ENCODE assay signal across 23 cellular contexts in genomic region chr10:9681655-9682054, GRCh38.
DNase-seq lines count a peak whose midpoint lies in the region; ATAC-seq and TF ChIP-seq lines count a peak whose summit lies in the region.
"Had no signal": no experiment of that assay in that cellular context is flagged by ENCODE, and none has a peak within 500 bp of the region (broad histone marks: within the 10 kb centered on the region; RNA-seq: fewer than 3 reads in every experiment).

No MANE protein-coding gene starts in this region.

- no peak for DNase-seq in BJ (ENCODE audit: low read depth)
- peak; percentile 9 for DNase-seq in GM12865 (ENCODE audit: low read depth)
- DNase-seq in MM.1S = no peak
- no peak for DNase-seq in chondrocyte (ENCODE audit: low spot score)
- no peak for DNase-seq in colonic mucosa
- DNase-seq in activated T-cell treated with anti-CD3 and anti-CD28 coated beads, Interleukin-2, amount 50 U/mL, for 72 hours = no peak
- no peak for DNase-seq in A172 (ENCODE audit: low spot score)
- no peak for DNase-seq in activated T-cell treated with anti-CD3 and anti-CD28 coated beads, Interleukin-2, amount 50 U/mL, for 4 hours
- DNase-seq: activated CD4-positive, alpha-beta T cell treated with anti-CD3 and anti-CD28 coated beads, Interleukin-2, amount 10 ng/mL, durations not matched to agents 24 days and 14 days; activated CD8-positive, alpha-beta memory T cell treated with anti-CD3 and anti-CD28 coated beads, Interleukin-2, amount 50 U/mL, for 4 hours; activated effector memory CD4-positive, alpha-beta T cell treated with anti-CD3 and anti-CD28 coated beads, Interleukin-2, amount 50 U/mL, for 16 hours; left cardiac atrium; mesenchymal stem cell; NCI-H1092; NCI-H1930; NCI-H774; PC-9; retina; SHP77 treated with DMSO at 0.1 percent for 48 hours; stimulated activated CD4-positive, alpha-beta T cell treated with anti-CD3 and anti-CD28 coated beads, Interleukin-4, amount 100 ng/mL, for 1 hour; tibial artery had no signal

- H3F3A ChIP-seq in MM.1S (ENCODE audit: insufficient read depth, low read length) = no peaks in the 10 kb centered on the region

- H3K9me3 ChIP-seq in MM.1S (replicated peaks; ENCODE audit: insufficient read depth, low read length) (no peaks in the 10 kb centered on the region), colonic mucosa (no peaks in the 10 kb centered on the region)
- H3K9me3 ChIP-seq: tibial artery had no signal

- H3K36me3 Mint-ChIP-seq in chondrocyte (ENCODE audit: low read depth) = no peaks in the 10 kb centered on the region
- H3K36me3 Mint-ChIP-seq in activated T-cell treated with anti-CD3 and anti-CD28 coated beads, Interleukin-2, amount 50 U/mL, for 72 hours (ENCODE audit: insufficient read depth in 2 of 2) = no peaks in the 10 kb centered on the region
- no peaks in the 10 kb centered on the region for H3K36me3 Mint-ChIP-seq in activated T-cell treated with anti-CD3 and anti-CD28 coated beads, Interleukin-2, amount 50 U/mL, for 4 hours (ENCODE audit: insufficient read depth)

- H3K4me1 Mint-ChIP-seq in chondrocyte (ENCODE audit: low read depth) = no peaks in the 10 kb centered on the region
- no peaks in the 10 kb centered on the region for H3K4me1 Mint-ChIP-seq in activated T-cell treated with anti-CD3 and anti-CD28 coated beads, Interleukin-2, amount 50 U/mL, for 72 hours (ENCODE audit: low read depth)
- no peaks in the 10 kb centered on the region for H3K4me1 Mint-ChIP-seq in activated T-cell treated with anti-CD3 and anti-CD28 coated beads, Interleukin-2, amount 50 U/mL, for 4 hours (ENCODE audit: low read depth)
- H3K4me1 Mint-ChIP-seq: activated CD4-positive, alpha-beta T cell treated with anti-CD3 and anti-CD28 coated beads, Interleukin-2, amount 10 ng/mL, durations not matched to agents 24 days and 14 days had no signal

- H3K4me3 Mint-ChIP-seq in chondrocyte (ENCODE audit: unreplicated experiment) = no peak overlapping the region
- H3K4me3 Mint-ChIP-seq in activated T-cell treated with anti-CD3 and anti-CD28 coated beads, Interleukin-2, amount 50 U/mL, for 72 hours = no peak overlapping the region
- H3K4me3 Mint-ChIP-seq in activated T-cell treated with anti-CD3 and anti-CD28 coated beads, Interleukin-2, amount 50 U/mL, for 4 hours = no peak overlapping the region
- H3K4me3 Mint-ChIP-seq: activated CD4-positive, alpha-beta T cell treated with anti-CD3 and anti-CD28 coated beads, Interleukin-2, amount 10 ng/mL, durations not matched to agents 24 days and 14 days; stimulated activated naive CD8-positive, alpha-beta T cell treated with anti-CD3 and anti-CD28 coated beads, Interleukin-15, Interleukin-2, amounts not matched to agents 100 ng/mL and 50 ng/mL, for 24 hours had no signal

- H3K36me3 ChIP-seq in BJ (ENCODE audit: control insufficient read depth, insufficient read depth, low read length) (no peaks in the 10 kb centered on the region), MM.1S (replicated peaks; ENCODE audit: insufficient read depth, low read length) (no peaks in the 10 kb centered on the region), colonic mucosa (no peaks in the 10 kb centered on the region)
- H3K36me3 ChIP-seq: tibial artery had no signal

- peaks cover 12% of the 10 kb centered on the region for H3K9me3 Mint-ChIP-seq in chondrocyte (ENCODE audit: low read depth)
- H3K9me3 Mint-ChIP-seq in activated T-cell treated with anti-CD3 and anti-CD28 coated beads, Interleukin-2, amount 50 U/mL, for 72 hours = peaks cover 2 to 4% of the 10 kb centered on the region in 2 donors
- no peaks in the 10 kb centered on the region for H3K9me3 Mint-ChIP-seq in activated T-cell treated with anti-CD3 and anti-CD28 coated beads, Interleukin-2, amount 50 U/mL, for 4 hours
- H3K9me3 Mint-ChIP-seq: activated CD4-positive, alpha-beta T cell treated with anti-CD3 and anti-CD28 coated beads, Interleukin-2, amount 10 ng/mL, durations not matched to agents 24 days and 14 days had no signal

- no peaks in the 10 kb centered on the region for H4K20me1 ChIP-seq in MM.1S (ENCODE audit: insufficient read depth, low read length)

- no peaks in the 10 kb centered on the region for H3K27me3 ChIP-seq in BJ (ENCODE audit: control insufficient read depth, insufficient read depth, low read length)
- no peaks in the 10 kb centered on the region for H3K27me3 ChIP-seq in MM.1S (replicated peaks; ENCODE audit: insufficient read depth, low read length)
- no peaks in the 10 kb centered on the region for H3K27me3 ChIP-seq in colonic mucosa
- H3K27me3 ChIP-seq: tibial artery had no signal

- H3K27ac ChIP-seq in MM.1S (ENCODE audit: low read length) = no peak overlapping the region
- no peak overlapping the region for H3K27ac ChIP-seq in colonic mucosa
- H3K27ac ChIP-seq: PC-9, tibial artery had no signal

- no peak overlapping the region for H3K9ac ChIP-seq in MM.1S (ENCODE audit: low read length)
- no peak overlapping the region for H3K9ac ChIP-seq in colonic mucosa (ENCODE audit: low read depth in 2 of 2, low read length in 2 of 2)

- POLR2A ChIA-PET in BJ (lab: Charles Lee) = no interaction called here

- ATAC-seq in activated T-cell treated with anti-CD3 and anti-CD28 coated beads, Interleukin-2, amount 50 U/mL, for 72 hours (replicated peaks in 1 of 2) = no peak
- ATAC-seq in activated T-cell treated with anti-CD3 and anti-CD28 coated beads, Interleukin-2, amount 50 U/mL, for 4 hours = no peak
- ATAC-seq: left cardiac atrium had no signal

- no peaks in the 10 kb centered on the region for H3K27me3 Mint-ChIP-seq in chondrocyte (ENCODE audit: low read depth)
- H3K27me3 Mint-ChIP-seq in activated T-cell treated with anti-CD3 and anti-CD28 coated beads, Interleukin-2, amount 50 U/mL, for 72 hours (ENCODE audit: low read depth) = no peaks in the 10 kb centered on the region
- no peaks in the 10 kb centered on the region for H3K27me3 Mint-ChIP-seq in activated T-cell treated with anti-CD3 and anti-CD28 coated beads, Interleukin-2, amount 50 U/mL, for 4 hours (ENCODE audit: low read depth)
- H3K27me3 Mint-ChIP-seq: activated CD4-positive, alpha-beta T cell treated with anti-CD3 and anti-CD28 coated beads, Interleukin-2, amount 10 ng/mL, durations not matched to agents 24 days and 14 days; stimulated activated naive CD8-positive, alpha-beta T cell treated with anti-CD3 and anti-CD28 coated beads, Interleukin-15, Interleukin-2, amounts not matched to agents 100 ng/mL and 50 ng/mL, for 24 hours had no signal

- intact Hi-C loops in colonic mucosa (cut with DNase I) = no loop called here

- no peak overlapping the region for H2AFZ ChIP-seq in MM.1S (ENCODE audit: low read length)
- H2AFZ ChIP-seq: PC-9 had no signal

- TF ChIP-seq CTCF in BJ (IDR thresholded peaks at IDR 0.05; ENCODE audit: insufficient read depth, low read depth, low read length) (0 out of 2 replicates have a peak, but pooled peaks have one; percentile 8), GM12865 (IDR thresholded peaks at IDR 0.05; ENCODE audit: insufficient read depth, low read depth, low read length, missing control alignments) (peak; percentile 28), MM.1S (IDR thresholded peaks at IDR 0.05; ENCODE audit: low read length) (peak; percentile 21), chondrocyte (IDR thresholded peaks at IDR 0.05) (peak; percentile 20), colonic mucosa (IDR thresholded peaks at IDR 0.05) (no peak)

- CTCF ChIA-PET in BJ (lab: Yijun Ruan, JAX) = no interaction called here

- H3K4me2 ChIP-seq in MM.1S (ENCODE audit: low read depth, low read length) = no peak overlapping the region
- H3K4me2 ChIP-seq: PC-9, smooth muscle cell had no signal

- H3K4me3 ChIP-seq in BJ (ENCODE audit: low read depth, low read length) = no peak overlapping the region
- no peak overlapping the region for H3K4me3 ChIP-seq in GM12865 (ENCODE audit: low read depth, low read length)
- H3K4me3 ChIP-seq in MM.1S (ENCODE audit: low read length) = no peak overlapping the region
- H3K4me3 ChIP-seq in colonic mucosa = no peak overlapping the region
- H3K4me3 ChIP-seq: PC-9, smooth muscle cell, tibial artery had no signal

- H3K9me2 ChIP-seq in MM.1S (replicated peaks; ENCODE audit: insufficient read depth, low read length) = no peaks in the 10 kb centered on the region

- H3K27ac Mint-ChIP-seq in chondrocyte (ENCODE audit: unreplicated experiment) = no peak overlapping the region
- H3K27ac Mint-ChIP-seq in activated T-cell treated with anti-CD3 and anti-CD28 coated beads, Interleukin-2, amount 50 U/mL, for 72 hours = no peak overlapping the region
- H3K27ac Mint-ChIP-seq: activated CD4-positive, alpha-beta T cell treated with anti-CD3 and anti-CD28 coated beads, Interleukin-2, amount 10 ng/mL, durations not matched to agents 24 days and 14 days; stimulated activated naive CD8-positive, alpha-beta T cell treated with anti-CD3 and anti-CD28 coated beads, Interleukin-15, Interleukin-2, amounts not matched to agents 100 ng/mL and 50 ng/mL, for 24 hours had no signal

- no peaks in the 10 kb centered on the region for H3K79me2 ChIP-seq in MM.1S (ENCODE audit: low read length)

- H3K4me1 ChIP-seq in MM.1S (ENCODE audit: low read length) (no peaks in the 10 kb centered on the region), colonic mucosa (no peaks in the 10 kb centered on the region)
- H3K4me1 ChIP-seq: tibial artery had no signal
